Comparison of ENCODE assay signal across 1 cellular context in the genomic region with DNA sequence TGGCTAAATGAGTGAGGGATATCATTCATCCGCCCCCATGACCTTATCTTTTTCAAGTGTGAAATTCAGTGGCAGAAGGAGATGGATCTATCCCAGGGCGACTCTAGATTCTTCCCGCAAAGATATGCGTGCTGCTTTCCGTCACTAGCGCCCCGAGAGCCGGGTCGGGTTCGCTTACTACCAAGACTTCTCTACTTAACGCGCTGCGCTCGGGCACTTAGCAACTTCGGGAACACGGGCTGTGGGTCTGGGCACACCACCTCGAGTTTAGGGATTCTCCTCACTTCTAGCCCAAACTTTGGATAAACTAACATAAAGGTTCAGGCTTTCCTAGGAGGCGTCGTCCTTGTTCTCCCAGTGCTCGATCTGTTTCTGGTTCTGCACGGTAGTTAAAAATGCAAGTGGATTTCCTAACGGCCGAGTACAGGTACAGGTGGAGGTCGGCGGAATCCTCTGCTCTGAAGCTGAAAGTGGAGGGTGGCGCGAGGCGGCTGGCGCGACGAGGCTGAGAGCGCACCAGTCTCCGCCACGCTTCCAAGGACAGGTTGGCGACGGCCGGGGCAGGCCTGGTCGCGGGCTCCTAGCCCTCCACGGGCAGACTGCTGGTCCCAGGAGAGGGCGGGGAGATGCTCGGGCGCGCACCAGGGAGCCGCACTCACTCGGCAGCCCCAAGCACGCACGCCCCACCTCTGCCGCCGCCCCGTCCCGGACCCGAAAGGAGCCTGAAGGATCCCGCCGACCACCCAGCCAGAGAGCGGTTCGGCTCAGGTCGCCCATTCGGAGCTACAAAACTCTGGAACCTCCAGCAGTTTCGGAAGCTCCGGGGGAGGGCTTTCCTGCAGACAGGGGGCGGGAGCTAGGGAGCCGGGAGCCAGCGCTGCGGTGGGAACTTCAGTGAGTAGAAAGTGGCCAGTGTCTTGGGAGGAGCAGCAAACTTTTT.
TF ChIP-seq lines count a peak whose summit lies in the region.

No MANE protein-coding gene starts in this region.

TF ChIP-seq in H1, 55 proteins besides CTCF, POLR2A, EP300 and RAD21:
- TF ChIP-seq NRF1 (IDR thresholded peaks at IDR 0.05; ENCODE audit: low read depth, low read length) (no peak), KDM1A (IDR thresholded peaks at IDR 0.05; ENCODE audit: borderline replicate concordance, low read length) (no peak), FOSL1 (IDR thresholded peaks at IDR 0.05; ENCODE audit: insufficient read depth, low read depth, low read length) (no peak), RXRA (IDR thresholded peaks at IDR 0.05; ENCODE audit: insufficient read depth, low read depth, low read length) (no peak), BACH1 (IDR thresholded peaks at IDR 0.05; ENCODE audit: low read length) (no peak), CTBP2 (IDR thresholded peaks at IDR 0.05; ENCODE audit: borderline replicate concordance, insufficient read depth, insufficient read length, low read length) (peak; percentile 4), SRF (IDR thresholded peaks at IDR 0.05; ENCODE audit: low read depth, low read length) (no peak), SIN3A (conservative IDR thresholded peaks at IDR 0.05 in 1 of 2, IDR thresholded peaks at IDR 0.05 in 1 of 2; ENCODE audit: low read depth in 1 of 2, low read length in 2 of 2) (no peak), CHD1 (IDR thresholded peaks at IDR 0.05; ENCODE audit: low read depth, low read length) (no peak), SP1 (IDR thresholded peaks at IDR 0.05; ENCODE audit: low read depth, low read length) (no peak), BCL11A (IDR thresholded peaks at IDR 0.05; ENCODE audit: low read depth in 2 of 2, low read length in 2 of 2) (no peak), CBX5 (IDR thresholded peaks at IDR 0.05; ENCODE audit: low read depth, low read length) (no peak), KDM4A (IDR thresholded peaks at IDR 0.05; ENCODE audit: low read depth, low read length, severe bottlenecking) (peak; percentile 63), NANOG (IDR thresholded peaks at IDR 0.05; ENCODE audit: insufficient read depth, low read depth, low read length, poor library complexity, severe bottlenecking) (no peak), CBX8 (IDR thresholded peaks at IDR 0.05; ENCODE audit: borderline replicate concordance, low read depth, low read length) (no peak), YY1 (IDR thresholded peaks at IDR 0.05; ENCODE audit: low read depth, low read length) (peak; percentile 45; the same call in 1 of the 2 replicates), RFX5 (IDR thresholded peaks at IDR 0.05; ENCODE audit: borderline replicate concordance, low read depth, low read length) (no peak), JUND (IDR thresholded peaks at IDR 0.05; ENCODE audit: low read length) (no peak), KDM5A (IDR thresholded peaks at IDR 0.05; ENCODE audit: low read length) (no peak), TCF12 (IDR thresholded peaks at IDR 0.05; ENCODE audit: low read depth, low read length) (no peak), ASH2L (IDR thresholded peaks at IDR 0.05; ENCODE audit: low read length) (peak; percentile 94), EGR1 (IDR thresholded peaks at IDR 0.05; ENCODE audit: borderline replicate concordance, low read depth, low read length) (no peak), POLR2AphosphoS5 (IDR thresholded peaks at IDR 0.05; ENCODE audit: low read depth, low read length) (no peak), BRCA1 (IDR thresholded peaks at IDR 0.05; ENCODE audit: low read depth, low read length) (no peak), GTF2F1 (IDR thresholded peaks at IDR 0.05; ENCODE audit: borderline replicate concordance, low read depth, low read length) (no peak), SIRT6 (IDR thresholded peaks at IDR 0.05; ENCODE audit: low read length) (no peak), SUZ12 (IDR thresholded peaks at IDR 0.05; ENCODE audit: low read length) (peak; percentile 41; the same call in 1 of the 2 replicates), RNF2 (IDR thresholded peaks at IDR 0.05; ENCODE audit: borderline replicate concordance, low read depth, low read length, missing control alignments, poor library complexity, severe bottlenecking) (peak; percentile 71), HDAC6 (IDR thresholded peaks at IDR 0.05; ENCODE audit: low read depth, low read length) (no peak), EZH2 (IDR thresholded peaks at IDR 0.05; ENCODE audit: low read depth, low read length, severe bottlenecking) (peak; percentile 49), SP2 (IDR thresholded peaks at IDR 0.05; ENCODE audit: low read length) (no peak), TEAD4 (IDR thresholded peaks at IDR 0.05; ENCODE audit: low read depth, low read length) (0 out of 2 replicates have a peak, but pooled peaks have one; percentile 2), MAFK (IDR thresholded peaks at IDR 0.05; ENCODE audit: low read depth, low read length) (no peak), CHD2 (IDR thresholded peaks at IDR 0.05; ENCODE audit: low read length) (no peak), SP4 (IDR thresholded peaks at IDR 0.05; ENCODE audit: low read length) (no peak), SAP30 (IDR thresholded peaks at IDR 0.05; ENCODE audit: insufficient read depth, insufficient replicate concordance, low read length) (no peak), GABPA (IDR thresholded peaks at IDR 0.05; ENCODE audit: borderline replicate concordance, insufficient read depth, low read length) (no peak), RBBP5 (IDR thresholded peaks at IDR 0.05; ENCODE audit: borderline replicate concordance, low read depth, low read length) (peak; percentile 87; the same call in 1 of the 2 replicates), PHF8 (conservative IDR thresholded peaks at IDR 0.05; ENCODE audit: low read depth, low read length) (peak; percentile 46; the same call in 1 of the 2 replicates)
- TF ChIP-seq, protein P1, sequence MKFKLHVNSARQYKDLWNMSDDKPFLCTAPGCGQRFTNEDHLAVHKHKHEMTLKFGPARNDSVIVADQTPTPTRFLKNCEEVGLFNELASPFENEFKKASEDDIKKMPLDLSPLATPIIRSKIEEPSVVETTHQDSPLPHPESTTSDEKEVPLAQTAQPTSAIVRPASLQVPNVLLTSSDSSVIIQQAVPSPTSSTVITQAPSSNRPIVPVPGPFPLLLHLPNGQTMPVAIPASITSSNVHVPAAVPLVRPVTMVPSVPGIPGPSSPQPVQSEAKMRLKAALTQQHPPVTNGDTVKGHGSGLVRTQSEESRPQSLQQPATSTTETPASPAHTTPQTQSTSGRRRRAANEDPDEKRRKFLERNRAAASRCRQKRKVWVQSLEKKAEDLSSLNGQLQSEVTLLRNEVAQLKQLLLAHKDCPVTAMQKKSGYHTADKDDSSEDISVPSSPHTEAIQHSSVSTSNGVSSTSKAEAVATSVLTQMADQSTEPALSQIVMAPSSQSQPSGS (IDR thresholded peaks at IDR 0.05; ENCODE audit: low read length), result no peak
- TF ChIP-seq, protein P2, sequence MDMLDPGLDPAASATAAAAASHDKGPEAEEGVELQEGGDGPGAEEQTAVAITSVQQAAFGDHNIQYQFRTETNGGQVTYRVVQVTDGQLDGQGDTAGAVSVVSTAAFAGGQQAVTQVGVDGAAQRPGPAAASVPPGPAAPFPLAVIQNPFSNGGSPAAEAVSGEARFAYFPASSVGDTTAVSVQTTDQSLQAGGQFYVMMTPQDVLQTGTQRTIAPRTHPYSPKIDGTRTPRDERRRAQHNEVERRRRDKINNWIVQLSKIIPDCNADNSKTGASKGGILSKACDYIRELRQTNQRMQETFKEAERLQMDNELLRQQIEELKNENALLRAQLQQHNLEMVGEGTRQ (IDR thresholded peaks at IDR 0.05; ENCODE audit: low read length), result no peak
- TF ChIP-seq, protein P3, sequence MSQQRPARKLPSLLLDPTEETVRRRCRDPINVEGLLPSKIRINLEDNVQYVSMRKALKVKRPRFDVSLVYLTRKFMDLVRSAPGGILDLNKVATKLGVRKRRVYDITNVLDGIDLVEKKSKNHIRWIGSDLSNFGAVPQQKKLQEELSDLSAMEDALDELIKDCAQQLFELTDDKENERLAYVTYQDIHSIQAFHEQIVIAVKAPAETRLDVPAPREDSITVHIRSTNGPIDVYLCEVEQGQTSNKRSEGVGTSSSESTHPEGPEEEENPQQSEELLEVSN (IDR thresholded peaks at IDR 0.05), result peak; percentile 65
- TF ChIP-seq, protein P4, sequence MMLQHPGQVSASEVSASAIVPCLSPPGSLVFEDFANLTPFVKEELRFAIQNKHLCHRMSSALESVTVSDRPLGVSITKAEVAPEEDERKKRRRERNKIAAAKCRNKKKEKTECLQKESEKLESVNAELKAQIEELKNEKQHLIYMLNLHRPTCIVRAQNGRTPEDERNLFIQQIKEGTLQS (IDR thresholded peaks at IDR 0.05; ENCODE audit: insufficient read depth, low read depth, low read length), result no peak
- TF ChIP-seq, protein P5, sequence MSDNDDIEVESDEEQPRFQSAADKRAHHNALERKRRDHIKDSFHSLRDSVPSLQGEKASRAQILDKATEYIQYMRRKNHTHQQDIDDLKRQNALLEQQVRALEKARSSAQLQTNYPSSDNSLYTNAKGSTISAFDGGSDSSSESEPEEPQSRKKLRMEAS (IDR thresholded peaks at IDR 0.05), result peak; percentile 68
- TF ChIP-seq, protein P6, sequence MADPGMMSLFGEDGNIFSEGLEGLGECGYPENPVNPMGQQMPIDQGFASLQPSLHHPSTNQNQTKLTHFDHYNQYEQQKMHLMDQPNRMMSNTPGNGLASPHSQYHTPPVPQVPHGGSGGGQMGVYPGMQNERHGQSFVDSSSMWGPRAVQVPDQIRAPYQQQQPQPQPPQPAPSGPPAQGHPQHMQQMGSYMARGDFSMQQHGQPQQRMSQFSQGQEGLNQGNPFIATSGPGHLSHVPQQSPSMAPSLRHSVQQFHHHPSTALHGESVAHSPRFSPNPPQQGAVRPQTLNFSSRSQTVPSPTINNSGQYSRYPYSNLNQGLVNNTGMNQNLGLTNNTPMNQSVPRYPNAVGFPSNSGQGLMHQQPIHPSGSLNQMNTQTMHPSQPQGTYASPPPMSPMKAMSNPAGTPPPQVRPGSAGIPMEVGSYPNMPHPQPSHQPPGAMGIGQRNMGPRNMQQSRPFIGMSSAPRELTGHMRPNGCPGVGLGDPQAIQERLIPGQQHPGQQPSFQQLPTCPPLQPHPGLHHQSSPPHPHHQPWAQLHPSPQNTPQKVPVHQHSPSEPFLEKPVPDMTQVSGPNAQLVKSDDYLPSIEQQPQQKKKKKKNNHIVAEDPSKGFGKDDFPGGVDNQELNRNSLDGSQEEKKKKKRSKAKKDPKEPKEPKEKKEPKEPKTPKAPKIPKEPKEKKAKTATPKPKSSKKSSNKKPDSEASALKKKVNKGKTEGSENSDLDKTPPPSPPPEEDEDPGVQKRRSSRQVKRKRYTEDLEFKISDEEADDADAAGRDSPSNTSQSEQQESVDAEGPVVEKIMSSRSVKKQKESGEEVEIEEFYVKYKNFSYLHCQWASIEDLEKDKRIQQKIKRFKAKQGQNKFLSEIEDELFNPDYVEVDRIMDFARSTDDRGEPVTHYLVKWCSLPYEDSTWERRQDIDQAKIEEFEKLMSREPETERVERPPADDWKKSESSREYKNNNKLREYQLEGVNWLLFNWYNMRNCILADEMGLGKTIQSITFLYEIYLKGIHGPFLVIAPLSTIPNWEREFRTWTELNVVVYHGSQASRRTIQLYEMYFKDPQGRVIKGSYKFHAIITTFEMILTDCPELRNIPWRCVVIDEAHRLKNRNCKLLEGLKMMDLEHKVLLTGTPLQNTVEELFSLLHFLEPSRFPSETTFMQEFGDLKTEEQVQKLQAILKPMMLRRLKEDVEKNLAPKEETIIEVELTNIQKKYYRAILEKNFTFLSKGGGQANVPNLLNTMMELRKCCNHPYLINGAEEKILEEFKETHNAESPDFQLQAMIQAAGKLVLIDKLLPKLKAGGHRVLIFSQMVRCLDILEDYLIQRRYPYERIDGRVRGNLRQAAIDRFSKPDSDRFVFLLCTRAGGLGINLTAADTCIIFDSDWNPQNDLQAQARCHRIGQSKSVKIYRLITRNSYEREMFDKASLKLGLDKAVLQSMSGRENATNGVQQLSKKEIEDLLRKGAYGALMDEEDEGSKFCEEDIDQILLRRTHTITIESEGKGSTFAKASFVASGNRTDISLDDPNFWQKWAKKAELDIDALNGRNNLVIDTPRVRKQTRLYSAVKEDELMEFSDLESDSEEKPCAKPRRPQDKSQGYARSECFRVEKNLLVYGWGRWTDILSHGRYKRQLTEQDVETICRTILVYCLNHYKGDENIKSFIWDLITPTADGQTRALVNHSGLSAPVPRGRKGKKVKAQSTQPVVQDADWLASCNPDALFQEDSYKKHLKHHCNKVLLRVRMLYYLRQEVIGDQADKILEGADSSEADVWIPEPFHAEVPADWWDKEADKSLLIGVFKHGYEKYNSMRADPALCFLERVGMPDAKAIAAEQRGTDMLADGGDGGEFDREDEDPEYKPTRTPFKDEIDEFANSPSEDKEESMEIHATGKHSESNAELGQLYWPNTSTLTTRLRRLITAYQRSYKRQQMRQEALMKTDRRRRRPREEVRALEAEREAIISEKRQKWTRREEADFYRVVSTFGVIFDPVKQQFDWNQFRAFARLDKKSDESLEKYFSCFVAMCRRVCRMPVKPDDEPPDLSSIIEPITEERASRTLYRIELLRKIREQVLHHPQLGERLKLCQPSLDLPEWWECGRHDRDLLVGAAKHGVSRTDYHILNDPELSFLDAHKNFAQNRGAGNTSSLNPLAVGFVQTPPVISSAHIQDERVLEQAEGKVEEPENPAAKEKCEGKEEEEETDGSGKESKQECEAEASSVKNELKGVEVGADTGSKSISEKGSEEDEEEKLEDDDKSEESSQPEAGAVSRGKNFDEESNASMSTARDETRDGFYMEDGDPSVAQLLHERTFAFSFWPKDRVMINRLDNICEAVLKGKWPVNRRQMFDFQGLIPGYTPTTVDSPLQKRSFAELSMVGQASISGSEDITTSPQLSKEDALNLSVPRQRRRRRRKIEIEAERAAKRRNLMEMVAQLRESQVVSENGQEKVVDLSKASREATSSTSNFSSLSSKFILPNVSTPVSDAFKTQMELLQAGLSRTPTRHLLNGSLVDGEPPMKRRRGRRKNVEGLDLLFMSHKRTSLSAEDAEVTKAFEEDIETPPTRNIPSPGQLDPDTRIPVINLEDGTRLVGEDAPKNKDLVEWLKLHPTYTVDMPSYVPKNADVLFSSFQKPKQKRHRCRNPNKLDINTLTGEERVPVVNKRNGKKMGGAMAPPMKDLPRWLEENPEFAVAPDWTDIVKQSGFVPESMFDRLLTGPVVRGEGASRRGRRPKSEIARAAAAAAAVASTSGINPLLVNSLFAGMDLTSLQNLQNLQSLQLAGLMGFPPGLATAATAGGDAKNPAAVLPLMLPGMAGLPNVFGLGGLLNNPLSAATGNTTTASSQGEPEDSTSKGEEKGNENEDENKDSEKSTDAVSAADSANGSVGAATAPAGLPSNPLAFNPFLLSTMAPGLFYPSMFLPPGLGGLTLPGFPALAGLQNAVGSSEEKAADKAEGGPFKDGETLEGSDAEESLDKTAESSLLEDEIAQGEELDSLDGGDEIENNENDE (IDR thresholded peaks at IDR 0.05; ENCODE audit: insufficient replicate concordance, low read length), result no peak
